ENCODE assay signal across 1 cellular context in the genomic region with DNA sequence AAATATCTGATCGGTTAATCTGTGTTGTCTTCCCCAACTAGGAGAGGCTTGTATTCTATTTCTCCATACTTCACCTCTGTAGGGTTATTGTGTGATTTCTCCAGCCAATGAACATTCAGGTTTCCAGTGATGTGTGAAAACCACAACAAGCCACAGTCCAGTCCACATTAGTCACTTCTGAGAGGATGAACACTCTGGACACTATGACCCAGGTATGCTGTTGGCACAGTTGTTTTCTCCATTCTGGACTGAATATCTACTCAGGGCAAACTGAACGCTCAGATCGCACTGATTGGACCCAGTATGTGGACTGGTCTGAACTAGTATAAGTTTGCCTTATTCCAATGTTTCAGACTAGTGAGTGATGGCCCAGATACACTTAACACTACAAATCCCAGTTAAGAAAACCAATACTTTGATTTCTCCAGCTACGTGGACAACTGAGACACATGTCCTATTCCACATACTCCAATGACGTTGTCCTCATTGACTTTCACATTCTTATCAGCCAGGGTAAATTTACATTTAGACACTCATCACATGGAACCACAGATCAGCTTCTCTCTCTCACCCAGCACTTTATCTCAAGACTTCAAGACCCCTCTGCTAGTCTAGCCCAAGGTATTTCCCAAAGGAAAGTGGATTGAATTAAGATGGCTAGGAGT.
TF ChIP-seq lines count a peak whose summit lies in the region.

No MANE protein-coding gene starts in this region.

TF ChIP-seq in liver, 16 proteins besides CTCF, POLR2A, EP300 and RAD21 (continued from another document):
- TF ChIP-seq, protein P1, sequence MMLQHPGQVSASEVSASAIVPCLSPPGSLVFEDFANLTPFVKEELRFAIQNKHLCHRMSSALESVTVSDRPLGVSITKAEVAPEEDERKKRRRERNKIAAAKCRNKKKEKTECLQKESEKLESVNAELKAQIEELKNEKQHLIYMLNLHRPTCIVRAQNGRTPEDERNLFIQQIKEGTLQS (IDR thresholded peaks at IDR 0.05): no peak
- peak in 1 of 2 donors; percentile 0 for TF ChIP-seq EGR1 (IDR thresholded peaks at IDR 0.05; ENCODE audit: low read depth in 2 of 2)
